In the genomic region with DNA sequence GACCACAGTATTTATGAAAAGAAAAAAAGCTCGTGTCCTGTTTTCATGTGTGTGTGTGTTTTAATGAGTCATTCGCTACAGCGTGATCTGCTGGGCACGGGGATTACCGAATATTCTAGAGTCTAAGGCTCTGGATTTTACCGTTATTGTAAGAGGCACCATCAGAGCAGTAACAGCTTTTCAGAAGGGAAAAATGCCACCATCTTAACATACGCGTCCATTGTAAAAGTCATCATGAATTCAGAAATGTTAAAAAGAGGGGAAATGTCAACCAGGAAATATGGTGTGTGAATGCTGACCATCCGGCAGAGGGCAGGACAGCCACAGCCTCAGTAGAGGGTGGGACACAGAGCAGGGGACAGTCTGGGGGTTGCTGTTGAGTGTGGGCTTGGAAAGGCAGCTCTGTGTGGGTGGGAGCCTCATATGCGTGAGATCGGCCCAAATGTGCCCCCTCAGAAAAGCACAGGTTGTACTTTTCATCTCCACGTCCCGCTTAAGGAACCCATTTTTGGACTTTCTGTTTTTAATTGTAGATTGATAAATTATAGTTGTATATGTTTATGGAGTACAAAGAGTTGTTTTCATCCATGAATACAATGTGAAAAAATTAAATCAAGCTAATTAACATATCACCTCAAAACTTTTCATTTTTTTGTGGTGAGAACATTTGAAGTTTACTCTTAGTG, we compare ENCODE assay signal across 8 cellular contexts.
DNase-seq lines count a peak whose midpoint lies in the region; ATAC-seq and TF ChIP-seq lines count a peak whose summit lies in the region.

No MANE protein-coding gene starts in this region.

- no peak overlapping the region for H3K9ac ChIP-seq in neural progenitor cell

- no peaks in the 10 kb centered on the region for H3K79me2 ChIP-seq in neural progenitor cell (ENCODE audit: low read depth)

- peak; percentile 64 for TF ChIP-seq CTCF in neural progenitor cell (IDR thresholded peaks at IDR 0.05)

- no peak overlapping the region for H3K4me3 Mint-ChIP-seq in neural progenitor cell

- H2AFZ ChIP-seq in neural progenitor cell (replicated peaks) = no peak overlapping the region

- no peaks in the 10 kb centered on the region for H3K27me3 ChIP-seq in neural progenitor cell

- no peak overlapping the region for H3K27ac ChIP-seq in neural progenitor cell

- peaks cover 2% of the 10 kb centered on the region for H3K9me3 Mint-ChIP-seq in neural progenitor cell

- H3K27me3 Mint-ChIP-seq in neural progenitor cell (ENCODE audit: insufficient read depth, low read depth) = peaks cover 3% of the 10 kb centered on the region

- DNase-seq in ELR (ENCODE audit: low read depth) (peak; percentile 76), NCI-H460 (ENCODE audit: extremely low read depth, low read depth) (peak; percentile 33), ecto neural progenitor cell (ENCODE audit: low spot score) (peak; percentile 53), neural progenitor cell (ENCODE audit: low spot score) (peak; percentile 53), GM19238 (ENCODE audit: insufficient read length, low spot score) (no peak)
- DNase-seq in stimulated activated naive CD4-positive, alpha-beta T cell (lab: John Stamatoyannopoulos, UW) = no peak

- H3F3A ChIP-seq in neural progenitor cell (ENCODE audit: low read depth) = no peaks in the 10 kb centered on the region

- no peaks in the 10 kb centered on the region for H3K36me3 ChIP-seq in neural progenitor cell

- no peak overlapping the region for H3K27ac Mint-ChIP-seq in neural progenitor cell

- no peaks in the 10 kb centered on the region for H3K4me1 ChIP-seq in neural progenitor cell

- no peak overlapping the region for H3K4me3 ChIP-seq in neural progenitor cell

- H4K20me1 ChIP-seq in neural progenitor cell (ENCODE audit: low read depth) = no peaks in the 10 kb centered on the region

- H3K4me2 ChIP-seq in neural progenitor cell = no peak overlapping the region

- peaks cover 22% of the 10 kb centered on the region for H3K4me1 Mint-ChIP-seq in neural progenitor cell

- no peaks in the 10 kb centered on the region for H3K36me3 Mint-ChIP-seq in neural progenitor cell

- ATAC-seq in HG03432 (IDR thresholded peaks at IDR 0.05; ENCODE audit: unreplicated experiment) (no peak), HG03460 (IDR thresholded peaks at IDR 0.05; ENCODE audit: unreplicated experiment) (no peak)

- H3K9me3 ChIP-seq in neural progenitor cell (ENCODE audit: low read depth) = no peaks in the 10 kb centered on the region

Comparison
In these comparisons a context has a peak if more than half of its experiments do, and no peak if none do; other contexts are left out.
1. DNase-seq: peak in ELR (single experiment), NCI-H460 (single experiment), ecto neural progenitor cell (single experiment) and neural progenitor cell (single experiment); none in GM19238 (single experiment) and stimulated activated naive CD4-positive, alpha-beta T cell (0 of 6).